8 cellular contexts compared by ENCODE assay signal in genomic region chr1:12172959-12173358, GRCh38. TPM values are rescaled to one million over a fixed set of nuclear protein-coding genes. Genes with fewer than 3 reads are reported as not detected.
DNase-seq lines count a peak whose midpoint lies in the region; ATAC-seq, FAIRE-seq and TF ChIP-seq lines count a peak whose summit lies in the region.
"Had no signal": no experiment of that assay in that cellular context is flagged by ENCODE, and none has a peak within 500 bp of the region (broad histone marks: within the 10 kb centered on the region; RNA-seq: fewer than 3 reads in every experiment).

No MANE protein-coding gene starts in this region.

- H3K4me1 ChIP-seq in HEK293 (ENCODE audit: control insufficient read depth, insufficient read depth, low read length) = no peaks in the 10 kb centered on the region
- H3K4me1 ChIP-seq in right cardiac atrium (ENCODE audit: control insufficient read depth, insufficient read depth, low read length) = peaks cover 19% of the 10 kb centered on the region
- peaks cover 5 to 8% of the 10 kb centered on the region in 2 donors for H3K4me1 ChIP-seq in small intestine (ENCODE audit: control insufficient read depth in 2 of 2, insufficient read depth in 1 of 2, low read depth in 1 of 2, low read length in 1 of 2)
- H3K4me1 ChIP-seq in mesendoderm (ENCODE audit: control insufficient read depth, low read depth, low read length) = no peaks in the 10 kb centered on the region
- H3K4me1 ChIP-seq in OCI-LY7 (ENCODE audit: insufficient read depth, low read length, poor library complexity, severe bottlenecking) = no peaks in the 10 kb centered on the region

- H3K36me3 Mint-ChIP-seq in activated CD8-positive, alpha-beta T cell treated with anti-CD3 and anti-CD28 coated beads for 36 hours (ENCODE audit: low read depth) = peaks cover 75% of the 10 kb centered on the region

- no peak overlapping the region for H3K4ac ChIP-seq in mesendoderm (ENCODE audit: low read depth, low read length)

- H3K4me3 ChIP-seq in HEK293 (ENCODE audit: low read depth, low read length) = no peak overlapping the region
- H3K4me3 ChIP-seq in right cardiac atrium (ENCODE audit: low read length) = no peak overlapping the region
- no peak overlapping the region for H3K4me3 ChIP-seq in small intestine (ENCODE audit: low read depth in 1 of 2, low read length in 2 of 2)
- H3K4me3 ChIP-seq in mesendoderm (ENCODE audit: low read length) = no peak overlapping the region
- H3K4me3 ChIP-seq in OCI-LY7 (ENCODE audit: low read depth, low read length, poor library complexity, severe bottlenecking) = no peak overlapping the region

- H3K4me1 Mint-ChIP-seq in activated CD8-positive, alpha-beta T cell treated with anti-CD3 and anti-CD28 coated beads for 36 hours (ENCODE audit: low read depth) = peaks cover 83% of the 10 kb centered on the region

- 81% methylated on average over 2 of the region's 2 CpGs for WGBS in right cardiac atrium
- 72 to 80% (median 76%) methylated on average over 2 of the region's 2 CpGs for WGBS in small intestine, 3 donors
- no CpG with 5 or more reads among the region's 2 CpGs for WGBS in mesendoderm (ENCODE audit: extremely low coverage, insufficient coverage, low lambda C conversion rate)

- no peak overlapping the region for H2BK120ac ChIP-seq in mesendoderm (ENCODE audit: low read depth, low read length)

- H3K27ac ChIP-seq in HEK293 (ENCODE audit: extremely low read depth, low read depth, low read length) = no peak overlapping the region
- H3K27ac ChIP-seq in right cardiac atrium (ENCODE audit: low read length) = peak overlapping the region; percentile 68
- peak overlapping the region; percentile 69 to 72 for H3K27ac ChIP-seq in small intestine (ENCODE audit: low read depth in 1 of 2, low read length in 1 of 2)
- H3K27ac ChIP-seq in mesendoderm (ENCODE audit: low read depth, low read length) = no peak overlapping the region
- no peak overlapping the region for H3K27ac ChIP-seq in OCI-LY7 (ENCODE audit: low read depth, low read length, poor library complexity, severe bottlenecking)

- H3K56ac ChIP-seq in mesendoderm (ENCODE audit: low read length) = no peak overlapping the region

- peak overlapping the region; percentile 67 for H3K4me3 Mint-ChIP-seq in activated CD8-positive, alpha-beta T cell treated with anti-CD3 and anti-CD28 coated beads for 36 hours

- H2AK5ac ChIP-seq in mesendoderm (ENCODE audit: low read length) = no peak overlapping the region

- TF ChIP-seq CTCF in HEK293 (tag by site-specific recombination; IDR thresholded peaks at IDR 0.05) (no peak), OCI-LY7 (conservative IDR thresholded peaks at IDR 0.05; ENCODE audit: low read length) (no peak)
- TF ChIP-seq CTCF in activated CD8-positive, alpha-beta T cell treated with anti-CD3 and anti-CD28 coated beads for 36 hours (IDR thresholded peaks at IDR 0.05) = no peak

- intact Hi-C loops in activated CD8-positive, alpha-beta T cell treated with anti-CD3 and anti-CD28 coated beads for 36 hours (cut with micrococcal nuclease) = no loop called here
- intact Hi-C loops in right cardiac atrium (cut with DNase I) (no loop called here), OCI-LY7 (cut with micrococcal nuclease; ENCODE audit: unreplicated experiment) (no loop called here)

- H3K79me2 ChIP-seq in mesendoderm (ENCODE audit: control insufficient read depth, insufficient read depth, low read length) (no peaks in the 10 kb centered on the region), OCI-LY7 (ENCODE audit: insufficient read depth, low read depth, low read length) (no peaks in the 10 kb centered on the region)

- POLR2A ChIA-PET in HEK293 (lab: Yijun Ruan, JAX) = no interaction called here
- POLR2A ChIA-PET in activated CD8-positive, alpha-beta T cell treated with anti-CD3 and anti-CD28 coated beads for 36 hours (lab: Charles Lee) = interaction anchor here (1.1 to 1.4 kb wide), 5 partner anchors 8 to 105 kb away, joined by 3 to 4 read pairs (median 4); no protein-coding TSS in a partner anchor
- POLR2A ChIA-PET in OCI-LY7 (lab: Charles Lee) = no interaction called here

- H3K23ac ChIP-seq in mesendoderm (ENCODE audit: low read length) = no peak overlapping the region

- no peak for ATAC-seq in activated CD8-positive, alpha-beta T cell treated with anti-CD3 and anti-CD28 coated beads for 36 hours
- ATAC-seq in right cardiac atrium = no peak

- CTCF ChIA-PET in HEK293 (lab: Yijun Ruan, JAX) = interaction anchor here (0.8 kb wide), 1 partner anchor 31 kb away, joined by 3 read pairs; no protein-coding TSS in a partner anchor
- CTCF ChIA-PET in activated CD8-positive, alpha-beta T cell treated with anti-CD3 and anti-CD28 coated beads for 36 hours (lab: Charles Lee) = interaction anchor here (0.8 to 3.9 kb wide), 7 partner anchors 18 to 122 kb away, joined by 3 to 22 read pairs (median 3); no protein-coding TSS in a partner anchor
- CTCF ChIA-PET in OCI-LY7 (lab: Charles Lee; ENCODE audit: unreplicated experiment) = no interaction called here

- no peaks in the 10 kb centered on the region for H3K79me1 ChIP-seq in mesendoderm (ENCODE audit: low read length)

- H3K9me2 ChIP-seq in OCI-LY7 (ENCODE audit: insufficient read depth, low read length) = no peaks in the 10 kb centered on the region

- no peaks in the 10 kb centered on the region for H3K27me3 Mint-ChIP-seq in activated CD8-positive, alpha-beta T cell treated with anti-CD3 and anti-CD28 coated beads for 36 hours

- no peak for FAIRE-seq in small intestine (lab: Jason Lieb, UNC)

- H3K9me3 Mint-ChIP-seq in activated CD8-positive, alpha-beta T cell treated with anti-CD3 and anti-CD28 coated beads for 36 hours = peaks cover 6% of the 10 kb centered on the region

- no peaks in the 10 kb centered on the region for H3K9me3 ChIP-seq in HEK293 (ENCODE audit: control insufficient read depth, insufficient read depth, low read depth, low read length)
- no peaks in the 10 kb centered on the region for H3K9me3 ChIP-seq in right cardiac atrium (ENCODE audit: control insufficient read depth, low read length)
- H3K9me3 ChIP-seq in small intestine (ENCODE audit: control insufficient read depth, low read depth) = no peaks in the 10 kb centered on the region
- H3K9me3 ChIP-seq in OCI-LY7 (ENCODE audit: low read length) = no peaks in the 10 kb centered on the region

- H2BK15ac ChIP-seq in mesendoderm (replicated peaks; ENCODE audit: low read depth) = no peak overlapping the region

- no peak overlapping the region for H2AFZ ChIP-seq in OCI-LY7 (ENCODE audit: low read length)

- no peak overlapping the region for H3K9ac ChIP-seq in mesendoderm (ENCODE audit: low read length)

- DNase-seq in activated CD8-positive, alpha-beta T cell treated with anti-CD3 and anti-CD28 coated beads for 36 hours = no peak
- DNase-seq in right cardiac atrium = no peak
- DNase-seq in small intestine = no peak
- no peak for DNase-seq in NCI-H510A treated with DMSO at 0.1 percent for 48 hours (lab: John Stamatoyannopoulos, UW)
- no peak for DNase-seq in mesendoderm
- no peak for DNase-seq in OCI-LY7 (ENCODE audit: low spot score)
- DNase-seq: NCI-H2171 treated with DMSO at 0.1 percent for 48 hours had no signal

- no peaks in the 10 kb centered on the region for H4K20me1 ChIP-seq in OCI-LY7 (ENCODE audit: insufficient read depth, low read length)

- H2BK5ac ChIP-seq in mesendoderm (ENCODE audit: low read length) = no peak overlapping the region

- H4K8ac ChIP-seq in mesendoderm (ENCODE audit: low read depth, low read length) = no peak overlapping the region

- H3K18ac ChIP-seq in mesendoderm (ENCODE audit: low read length) = no peak overlapping the region

- no peak overlapping the region for H4K5ac ChIP-seq in mesendoderm (ENCODE audit: low read length)

- H3K4me2 ChIP-seq in mesendoderm (ENCODE audit: low read length) (no peak overlapping the region), OCI-LY7 (ENCODE audit: low read length) (no peak overlapping the region)

- H3K27me3 ChIP-seq in right cardiac atrium (ENCODE audit: control insufficient read depth, insufficient read depth) = no peaks in the 10 kb centered on the region
- no peaks in the 10 kb centered on the region for H3K27me3 ChIP-seq in small intestine (ENCODE audit: control insufficient read depth in 2 of 2, insufficient read depth in 2 of 2, low read length in 2 of 2)
- H3K27me3 ChIP-seq in mesendoderm (ENCODE audit: insufficient read depth, low read length, poor library complexity) = no peaks in the 10 kb centered on the region

- no TSS peak for BruUV-seq in OCI-LY7 (replicated peaks; lab: Mats Ljungman, UMichigan)

- H3K36me3 ChIP-seq in HEK293 (ENCODE audit: control insufficient read depth in 2 of 2, insufficient read depth in 1 of 2, low read length in 2 of 2) (no peaks in the 10 kb centered on the region), small intestine (ENCODE audit: control insufficient read depth in 2 of 2, insufficient read depth in 2 of 2, low read length in 2 of 2) (no peaks in the 10 kb centered on the region), mesendoderm (ENCODE audit: control insufficient read depth, insufficient read depth, low read length) (no peaks in the 10 kb centered on the region), OCI-LY7 (ENCODE audit: insufficient read depth, low read length) (no peaks in the 10 kb centered on the region)

- peak overlapping the region; percentile 98 for H3K27ac Mint-ChIP-seq in activated CD8-positive, alpha-beta T cell treated with anti-CD3 and anti-CD28 coated beads for 36 hours

TF ChIP-seq in HEK293, 187 proteins besides CTCF, POLR2A, EP300 and RAD21 (continues in another document):
- TF ChIP-seq ZNF768 (tag by site-specific recombination; IDR thresholded peaks at IDR 0.05) = peak; percentile 94

RNA-seq across cellular contexts. Expression of gene TNFRSF1B, which starts 6.2 kb away (rescaled TPM):
- 100 to 1,000 TPM; 173 to 191 TPM for total RNA-seq in activated CD8-positive, alpha-beta T cell treated with anti-CD3 and anti-CD28 coated beads for 36 hours
- 10 to 100 TPM; 17.9 to 25.4 (median 20.8) TPM for total RNA-seq in right cardiac atrium
- 11.6 TPM for polyA plus RNA-seq in right cardiac atrium
- polyA plus RNA-seq in small intestine = 10 to 100 TPM; 17.2 to 30.4 (median 20.0) TPM
- 0.77 TPM for polyA plus RNA-seq in mesendoderm (2013, experiment 1 of 2)
- polyA plus RNA-seq in mesendoderm (2013, experiment 2 of 2) = 0.66 TPM
- not detected in 2 replicates for total RNA-seq in OCI-LY7 (2014; rRNA removed; shearing (Covaris generic))
- total RNA-seq in OCI-LY7 (2022) = not detected in 2 replicates

RNA-seq across cellular contexts. Expression of gene VPS13D, which starts 56.9 kb away (rescaled TPM):
- total RNA-seq in activated CD8-positive, alpha-beta T cell treated with anti-CD3 and anti-CD28 coated beads for 36 hours = 10 to 100 TPM; 28.1 to 30.7 TPM
- total RNA-seq in right cardiac atrium (10 to 100 TPM; 45.9 to 56.4 (median 55.2) TPM), OCI-LY7 (2022) (39.2 and 45.3 TPM in 2 replicates)
- polyA plus RNA-seq in right cardiac atrium (25.8 TPM), small intestine (10 to 100 TPM; 15.9 to 21.5 (median 16.2) TPM)
- polyA plus RNA-seq in mesendoderm (2013, experiment 1 of 2) = 5.8 TPM
- 4.2 TPM for polyA plus RNA-seq in mesendoderm (2013, experiment 2 of 2)
- total RNA-seq in OCI-LY7 (2014; rRNA removed; shearing (Covaris generic)) = 23.0 and 23.9 TPM in 2 replicates

Comparison
In these comparisons a context has a peak if more than half of its experiments do, and no peak if none do; other contexts are left out.
1. H3K27ac ChIP-seq: peak in right cardiac atrium (single experiment) and small intestine (2 of 2); none in HEK293 (single experiment), mesendoderm (single experiment) and OCI-LY7 (single experiment).
2. RNA of gene TNFRSF1B, which starts 6.2 kb away (total RNA-seq): 173 to 191 TPM in activated CD8-positive, alpha-beta T cell treated with anti-CD3 and anti-CD28 coated beads for 36 hours and 17.9 to 25.4 TPM in right cardiac atrium; not detected in OCI-LY7; every median in the first group is over 10 times any median in the second.